Comparison of ENCODE assay signal across 1 cellular context in genomic region chr5:149632311-149633251, GRCh38.
TF ChIP-seq lines count a peak whose summit lies in the region.

No MANE protein-coding gene starts in this region.

TF ChIP-seq in K562, 482 proteins besides CTCF, POLR2A, EP300 and RAD21 (continued from another document and continues in another):
- TF ChIP-seq AFF4 (CRISPR knock-in tag; IDR thresholded peaks at IDR 0.05) (no peak), KLF6 (CRISPR knock-in tag; IDR thresholded peaks at IDR 0.05; ENCODE audit: borderline replicate concordance) (0 out of 2 replicates have a peak, but pooled peaks have one; percentile 53), SMARCA5 (IDR thresholded peaks at IDR 0.05) (0 out of 2 replicates have a peak, but pooled peaks have one; percentile 26), HMG20B (CRISPR knock-in tag; IDR thresholded peaks at IDR 0.05) (no peak), CBX5 (IDR thresholded peaks at IDR 0.05; ENCODE audit: borderline replicate concordance, low read depth) (no peak), ZFP36 (IDR thresholded peaks at IDR 0.05; ENCODE audit: low read depth, low read length, partially characterized antibody) (peak; percentile 32), ZFPM2 (CRISPR knock-in tag; IDR thresholded peaks at IDR 0.05) (no peak), HNRNPL (IDR thresholded peaks at IDR 0.05; ENCODE audit: low read depth, low read length) (no peak), ZBTB17 (CRISPR knock-in tag; IDR thresholded peaks at IDR 0.05) (no peak), CREM (IDR thresholded peaks at IDR 0.05; ENCODE audit: low read depth) (peak; percentile 46), ZNF780A (CRISPR knock-in tag; IDR thresholded peaks at IDR 0.05) (no peak), SMARCC2 (IDR thresholded peaks at IDR 0.05; ENCODE audit: low read depth) (peak; percentile 62; the same call in 1 of the 2 replicates), TEAD4 (IDR thresholded peaks at IDR 0.05; ENCODE audit: low read length) (peak; percentile 63; the same call in 1 of the 2 replicates), TEAD4 (CRISPR knock-in tag; IDR thresholded peaks at IDR 0.05; ENCODE audit: borderline replicate concordance) (no peak), VEZF1 (CRISPR knock-in tag; IDR thresholded peaks at IDR 0.05) (0 out of 2 replicates have a peak, but pooled peaks have one; percentile 1), CHD4 (IDR thresholded peaks at IDR 0.05; ENCODE audit: insufficient read depth, insufficient replicate concordance, low read depth, low read length, poor library complexity, severe bottlenecking) (no peak), TRIM24 (IDR thresholded peaks at IDR 0.05) (peak in 1 of 2 experiments; percentile 24; a peak in 1 of 4 replicates), RAD51 (IDR thresholded peaks at IDR 0.05; ENCODE audit: borderline replicate concordance, low read depth) (no peak), MNT (conservative IDR thresholded peaks at IDR 0.05) (peak; percentile 50 to 72; a peak in 3 of 4 replicates), TBL1XR1 (IDR thresholded peaks at IDR 0.05; ENCODE audit: low read length in 2 of 2) (0 out of 4 replicates have a peak, but pooled peaks of 1 of the 2 experiments have one; percentile 26), ZNF584 (CRISPR knock-in tag; IDR thresholded peaks at IDR 0.05; ENCODE audit: low read depth) (no peak), ATF7 (IDR thresholded peaks at IDR 0.05) (peak; percentile 66; the same call in 1 of the 2 replicates), ZEB2 (IDR thresholded peaks at IDR 0.05) (peak; percentile 91), PHF20 (IDR thresholded peaks at IDR 0.05; ENCODE audit: partially characterized antibody) (no peak), DMBX1 (CRISPR knock-in tag; IDR thresholded peaks at IDR 0.05; ENCODE audit: borderline replicate concordance) (no peak), CEBPG (CRISPR knock-in tag; IDR thresholded peaks at IDR 0.05) (peak; percentile 59), CEBPG (tag; conservative IDR thresholded peaks at IDR 0.05 in 1 of 2, IDR thresholded peaks at IDR 0.05 in 1 of 2) (0 out of 4 replicates have a peak, but pooled peaks of 1 of the 2 experiments have one; percentile 32), KLF16 (IDR thresholded peaks at IDR 0.05) (peak; percentile 68; the same call in 1 of the 2 replicates), ZNF134 (CRISPR knock-in tag; conservative IDR thresholded peaks at IDR 0.05) (0 out of 2 replicates have a peak, but pooled peaks have one; percentile 12), ZNF133 (CRISPR knock-in tag; IDR thresholded peaks at IDR 0.05) (no peak), KDM4B (IDR thresholded peaks at IDR 0.05; ENCODE audit: borderline replicate concordance in 2 of 2, low read depth in 1 of 2) (0 out of 4 replicates have a peak, but pooled peaks of 1 of the 2 experiments have one; percentile 18), JUND (IDR thresholded peaks at IDR 0.05; ENCODE audit: borderline replicate concordance, low read depth, low read length) (peak; percentile 79), JUND (tag; IDR thresholded peaks at IDR 0.05; ENCODE audit: borderline replicate concordance, low read depth, low read length) (peak; percentile 83; the same call in 2 of the 3 replicates), TBP (optimal IDR thresholded peaks at IDR 0.05; ENCODE audit: low read depth, low read length) (peak; percentile 62), ZNF561 (CRISPR knock-in tag; conservative IDR thresholded peaks at IDR 0.05) (no peak), ZNF197 (CRISPR knock-in tag; IDR thresholded peaks at IDR 0.05; ENCODE audit: low read depth) (0 out of 2 replicates have a peak, but pooled peaks have one; percentile 42), ZNF431 (CRISPR knock-in tag; IDR thresholded peaks at IDR 0.05) (0 out of 2 replicates have a peak, but pooled peaks have one; percentile 14), XRCC3 (IDR thresholded peaks at IDR 0.05) (no peak), STAG1 (CRISPR knock-in tag; IDR thresholded peaks at IDR 0.05; ENCODE audit: borderline replicate concordance) (no peak), NFE2L1 (tag; IDR thresholded peaks at IDR 0.05; ENCODE audit: borderline replicate concordance, low read depth) (peak; percentile 86), DACH1 (IDR thresholded peaks at IDR 0.05; ENCODE audit: partially characterized antibody) (peak; percentile 62), CBFA2T3 (IDR thresholded peaks at IDR 0.05) (peak; percentile 80), POLR2G (IDR thresholded peaks at IDR 0.05; ENCODE audit: low read depth, low read length) (0 out of 2 replicates have a peak, but pooled peaks have one; percentile 29), SRSF7 (optimal IDR thresholded peaks at IDR 0.05; ENCODE audit: low read depth, low read length) (no peak), BACH1 (tag; IDR thresholded peaks at IDR 0.05) (peak; percentile 94), ZNF316 (IDR thresholded peaks at IDR 0.05) (peak; percentile 100), SRF (CRISPR knock-in tag; IDR thresholded peaks at IDR 0.05) (no peak; a peak in 1 of 4 replicates), NFIC (IDR thresholded peaks at IDR 0.05) (peak; percentile 38), YBX1 (IDR thresholded peaks at IDR 0.05) (no peak), LEF1 (IDR thresholded peaks at IDR 0.05) (peak; percentile 60), EP400 (IDR thresholded peaks at IDR 0.05) (peak; percentile 54), POU5F1 (IDR thresholded peaks at IDR 0.05; ENCODE audit: borderline replicate concordance, low read depth, low read length, partially characterized antibody) (no peak)
- TF ChIP-seq, protein P1, sequence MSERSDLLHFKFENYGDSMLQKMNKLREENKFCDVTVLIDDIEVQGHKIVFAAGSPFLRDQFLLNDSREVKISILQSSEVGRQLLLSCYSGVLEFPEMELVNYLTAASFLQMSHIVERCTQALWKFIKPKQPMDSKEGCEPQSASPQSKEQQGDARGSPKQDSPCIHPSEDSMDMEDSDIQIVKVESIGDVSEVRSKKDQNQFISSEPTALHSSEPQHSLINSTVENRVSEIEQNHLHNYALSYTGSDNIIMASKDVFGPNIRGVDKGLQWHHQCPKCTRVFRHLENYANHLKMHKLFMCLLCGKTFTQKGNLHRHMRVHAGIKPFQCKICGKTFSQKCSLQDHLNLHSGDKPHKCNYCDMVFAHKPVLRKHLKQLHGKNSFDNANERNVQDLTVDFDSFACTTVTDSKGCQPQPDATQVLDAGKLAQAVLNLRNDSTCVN (CRISPR knock-in tag; IDR thresholded peaks at IDR 0.05), result 0 out of 2 replicates have a peak, but pooled peaks have one; percentile 57
- TF ChIP-seq, protein P2, sequence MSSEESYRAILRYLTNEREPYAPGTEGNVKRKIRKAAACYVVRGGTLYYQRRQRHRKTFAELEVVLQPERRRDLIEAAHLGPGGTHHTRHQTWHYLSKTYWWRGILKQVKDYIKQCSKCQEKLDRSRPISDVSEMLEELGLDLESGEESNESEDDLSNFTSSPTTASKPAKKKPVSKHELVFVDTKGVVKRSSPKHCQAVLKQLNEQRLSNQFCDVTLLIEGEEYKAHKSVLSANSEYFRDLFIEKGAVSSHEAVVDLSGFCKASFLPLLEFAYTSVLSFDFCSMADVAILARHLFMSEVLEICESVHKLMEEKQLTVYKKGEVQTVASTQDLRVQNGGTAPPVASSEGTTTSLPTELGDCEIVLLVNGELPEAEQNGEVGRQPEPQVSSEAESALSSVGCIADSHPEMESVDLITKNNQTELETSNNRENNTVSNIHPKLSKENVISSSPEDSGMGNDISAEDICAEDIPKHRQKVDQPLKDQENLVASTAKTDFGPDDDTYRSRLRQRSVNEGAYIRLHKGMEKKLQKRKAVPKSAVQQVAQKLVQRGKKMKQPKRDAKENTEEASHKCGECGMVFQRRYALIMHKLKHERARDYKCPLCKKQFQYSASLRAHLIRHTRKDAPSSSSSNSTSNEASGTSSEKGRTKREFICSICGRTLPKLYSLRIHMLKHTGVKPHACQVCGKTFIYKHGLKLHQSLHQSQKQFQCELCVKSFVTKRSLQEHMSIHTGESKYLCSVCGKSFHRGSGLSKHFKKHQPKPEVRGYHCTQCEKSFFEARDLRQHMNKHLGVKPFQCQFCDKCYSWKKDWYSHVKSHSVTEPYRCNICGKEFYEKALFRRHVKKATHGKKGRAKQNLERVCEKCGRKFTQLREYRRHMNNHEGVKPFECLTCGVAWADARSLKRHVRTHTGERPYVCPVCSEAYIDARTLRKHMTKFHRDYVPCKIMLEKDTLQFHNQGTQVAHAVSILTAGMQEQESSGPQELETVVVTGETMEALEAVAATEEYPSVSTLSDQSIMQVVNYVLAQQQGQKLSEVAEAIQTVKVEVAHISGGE (CRISPR knock-in tag; IDR thresholded peaks at IDR 0.05), result peak in 1 of 3 experiments; percentile 66; a peak in 2 of 6 replicates
- TF ChIP-seq, protein P3, sequence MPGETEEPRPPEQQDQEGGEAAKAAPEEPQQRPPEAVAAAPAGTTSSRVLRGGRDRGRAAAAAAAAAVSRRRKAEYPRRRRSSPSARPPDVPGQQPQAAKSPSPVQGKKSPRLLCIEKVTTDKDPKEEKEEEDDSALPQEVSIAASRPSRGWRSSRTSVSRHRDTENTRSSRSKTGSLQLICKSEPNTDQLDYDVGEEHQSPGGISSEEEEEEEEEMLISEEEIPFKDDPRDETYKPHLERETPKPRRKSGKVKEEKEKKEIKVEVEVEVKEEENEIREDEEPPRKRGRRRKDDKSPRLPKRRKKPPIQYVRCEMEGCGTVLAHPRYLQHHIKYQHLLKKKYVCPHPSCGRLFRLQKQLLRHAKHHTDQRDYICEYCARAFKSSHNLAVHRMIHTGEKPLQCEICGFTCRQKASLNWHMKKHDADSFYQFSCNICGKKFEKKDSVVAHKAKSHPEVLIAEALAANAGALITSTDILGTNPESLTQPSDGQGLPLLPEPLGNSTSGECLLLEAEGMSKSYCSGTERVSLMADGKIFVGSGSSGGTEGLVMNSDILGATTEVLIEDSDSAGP (CRISPR knock-in tag; IDR thresholded peaks at IDR 0.05), result no peak
- TF ChIP-seq, protein P4, sequence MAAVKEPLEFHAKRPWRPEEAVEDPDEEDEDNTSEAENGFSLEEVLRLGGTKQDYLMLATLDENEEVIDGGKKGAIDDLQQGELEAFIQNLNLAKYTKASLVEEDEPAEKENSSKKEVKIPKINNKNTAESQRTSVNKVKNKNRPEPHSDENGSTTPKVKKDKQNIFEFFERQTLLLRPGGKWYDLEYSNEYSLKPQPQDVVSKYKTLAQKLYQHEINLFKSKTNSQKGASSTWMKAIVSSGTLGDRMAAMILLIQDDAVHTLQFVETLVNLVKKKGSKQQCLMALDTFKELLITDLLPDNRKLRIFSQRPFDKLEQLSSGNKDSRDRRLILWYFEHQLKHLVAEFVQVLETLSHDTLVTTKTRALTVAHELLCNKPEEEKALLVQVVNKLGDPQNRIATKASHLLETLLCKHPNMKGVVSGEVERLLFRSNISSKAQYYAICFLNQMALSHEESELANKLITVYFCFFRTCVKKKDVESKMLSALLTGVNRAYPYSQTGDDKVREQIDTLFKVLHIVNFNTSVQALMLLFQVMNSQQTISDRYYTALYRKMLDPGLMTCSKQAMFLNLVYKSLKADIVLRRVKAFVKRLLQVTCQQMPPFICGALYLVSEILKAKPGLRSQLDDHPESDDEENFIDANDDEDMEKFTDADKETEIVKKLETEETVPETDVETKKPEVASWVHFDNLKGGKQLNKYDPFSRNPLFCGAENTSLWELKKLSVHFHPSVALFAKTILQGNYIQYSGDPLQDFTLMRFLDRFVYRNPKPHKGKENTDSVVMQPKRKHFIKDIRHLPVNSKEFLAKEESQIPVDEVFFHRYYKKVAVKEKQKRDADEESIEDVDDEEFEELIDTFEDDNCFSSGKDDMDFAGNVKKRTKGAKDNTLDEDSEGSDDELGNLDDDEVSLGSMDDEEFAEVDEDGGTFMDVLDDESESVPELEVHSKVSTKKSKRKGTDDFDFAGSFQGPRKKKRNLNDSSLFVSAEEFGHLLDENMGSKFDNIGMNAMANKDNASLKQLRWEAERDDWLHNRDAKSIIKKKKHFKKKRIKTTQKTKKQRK (IDR thresholded peaks at IDR 0.05; ENCODE audit: borderline replicate concordance, low read depth, low read length), result no peak
